ENCODE assay signal across 1 cellular context in the genomic region with DNA sequence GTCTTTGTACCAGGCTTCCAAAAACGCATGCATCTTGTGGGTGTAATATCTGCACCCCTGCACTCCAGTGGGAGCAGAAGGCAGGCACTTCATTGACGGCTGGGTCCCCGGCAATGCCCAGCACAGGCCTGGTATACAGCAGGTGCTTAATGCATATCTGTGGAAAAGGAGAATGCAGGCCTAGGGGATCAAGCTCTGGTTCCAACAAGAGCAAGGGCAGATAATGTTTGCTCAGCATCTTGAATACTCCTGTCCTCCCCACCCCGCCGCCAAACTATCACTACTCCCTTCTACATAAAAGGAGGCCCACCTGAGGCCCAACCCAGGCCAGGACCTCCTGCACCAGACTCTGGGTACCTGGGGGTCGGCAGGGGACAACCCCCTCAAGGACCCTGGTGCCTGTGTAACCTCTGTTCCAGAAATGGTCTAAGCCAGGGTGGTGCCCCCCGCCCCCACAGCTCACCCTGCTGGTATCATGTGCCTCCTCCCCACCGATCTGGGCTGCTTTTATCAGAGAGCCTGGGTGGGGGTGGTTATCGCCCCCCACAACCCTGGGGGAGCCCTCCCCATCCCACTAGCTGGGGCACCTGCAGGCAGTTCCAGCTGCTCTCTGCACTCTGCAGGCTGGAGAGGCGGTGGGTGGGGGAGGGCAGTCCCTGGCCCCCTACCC.
TF ChIP-seq lines count a peak whose summit lies in the region.

No MANE protein-coding gene starts in this region.

TF ChIP-seq in GM23338, 12 proteins besides CTCF, POLR2A, EP300 and RAD21:
- TF ChIP-seq JUNB (IDR thresholded peaks at IDR 0.05; ENCODE audit: unreplicated experiment) (no peak), POLR2AphosphoS5 (IDR thresholded peaks at IDR 0.05; ENCODE audit: low read depth) (no peak), EZH2phosphoT487 (IDR thresholded peaks at IDR 0.05; ENCODE audit: unreplicated experiment) (no peak), CREB1 (CRISPR knock-in tag; IDR thresholded peaks at IDR 0.05; ENCODE audit: low read depth) (no peak), EZH2 (IDR thresholded peaks at IDR 0.05; ENCODE audit: low read depth, unreplicated experiment) (no peak), ZNF331 (CRISPR knock-in tag; IDR thresholded peaks at IDR 0.05; ENCODE audit: low read depth) (no peak), STAT1 (IDR thresholded peaks at IDR 0.05; ENCODE audit: unreplicated experiment) (no peak)
- TF ChIP-seq, protein P1, sequence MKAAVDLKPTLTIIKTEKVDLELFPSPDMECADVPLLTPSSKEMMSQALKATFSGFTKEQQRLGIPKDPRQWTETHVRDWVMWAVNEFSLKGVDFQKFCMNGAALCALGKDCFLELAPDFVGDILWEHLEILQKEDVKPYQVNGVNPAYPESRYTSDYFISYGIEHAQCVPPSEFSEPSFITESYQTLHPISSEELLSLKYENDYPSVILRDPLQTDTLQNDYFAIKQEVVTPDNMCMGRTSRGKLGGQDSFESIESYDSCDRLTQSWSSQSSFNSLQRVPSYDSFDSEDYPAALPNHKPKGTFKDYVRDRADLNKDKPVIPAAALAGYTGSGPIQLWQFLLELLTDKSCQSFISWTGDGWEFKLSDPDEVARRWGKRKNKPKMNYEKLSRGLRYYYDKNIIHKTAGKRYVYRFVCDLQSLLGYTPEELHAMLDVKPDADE (IDR thresholded peaks at IDR 0.05) = no peak
